In genomic region chr3:124429129-124429815, GRCh38 we compare ENCODE assay signal across 10 cellular contexts.
DNase-seq lines count a peak whose midpoint lies in the region; ATAC-seq and TF ChIP-seq lines count a peak whose summit lies in the region.
"Had no signal": no experiment of that assay in that cellular context is flagged by ENCODE, and none has a peak within 500 bp of the region (broad histone marks: within the 10 kb centered on the region; RNA-seq: fewer than 3 reads in every experiment).

No MANE protein-coding gene starts in this region.

- no peaks in the 10 kb centered on the region for H3K27me3 ChIP-seq in ascending aorta
- H3K27me3 ChIP-seq in esophagus squamous epithelium, result no peaks in the 10 kb centered on the region
- H3K27me3 ChIP-seq: heart right ventricle, neutrophil had no signal

- H3K36me3 ChIP-seq in ascending aorta (peaks cover 30 to 66% of the 10 kb centered on the region in 2 donors), mucosa of descending colon (ENCODE audit: low read depth) (no peaks in the 10 kb centered on the region), esophagus squamous epithelium (peaks cover 0 to 8% (median 0%) of the 10 kb centered on the region in 3 donors)
- H3K36me3 ChIP-seq: neutrophil had no signal

- intact Hi-C loops in ascending aorta (cut with DNase I) (no loop called here), mucosa of descending colon (cut with DNase I, micrococcal nuclease) (no loop called here), esophagus squamous epithelium (cut with DNase I) (no loop called here)

- ATAC-seq in mucosa of descending colon (peak; percentile 63), HG03354 (IDR thresholded peaks at IDR 0.05; ENCODE audit: poor library complexity, severe bottlenecking, unreplicated experiment) (no peak), GM18909 (IDR thresholded peaks at IDR 0.05; ENCODE audit: poor library complexity, unreplicated experiment) (no peak)
- ATAC-seq: heart right ventricle had no signal

- H3K9me3 ChIP-seq in ascending aorta (no peaks in the 10 kb centered on the region), mucosa of descending colon (no peaks in the 10 kb centered on the region), esophagus squamous epithelium (no peaks in the 10 kb centered on the region)
- H3K9me3 ChIP-seq: neutrophil had no signal

- TF ChIP-seq POLR2A in esophagus squamous epithelium (IDR thresholded peaks at IDR 0.05), result no peak

- 44 to 45% methylated on average over 3 of the region's 3 CpGs for WGBS in esophagus squamous epithelium, 2 donors

- in situ Hi-C loops in G401 (cut with HindIII; ENCODE audit: low sequenced_read_pairs), result no loop called here

- peaks cover 0 to 8% of the 10 kb centered on the region in 2 donors for H3K4me1 ChIP-seq in ascending aorta
- no peaks in the 10 kb centered on the region for H3K4me1 ChIP-seq in mucosa of descending colon (ENCODE audit: low read depth)
- H3K4me1 ChIP-seq in esophagus squamous epithelium, result no peaks in the 10 kb centered on the region
- H3K4me1 ChIP-seq: heart right ventricle had no signal

- H3K4me3 ChIP-seq in ascending aorta (no peak overlapping the region), mucosa of descending colon (no peak overlapping the region), esophagus squamous epithelium (no peak overlapping the region)
- H3K4me3 ChIP-seq: heart right ventricle had no signal

- TF ChIP-seq CTCF in ascending aorta (IDR thresholded peaks at IDR 0.05) (no peak), mucosa of descending colon (IDR thresholded peaks at IDR 0.05) (no peak), esophagus squamous epithelium (IDR thresholded peaks at IDR 0.05) (no peak)

- peak overlapping the region; percentile 8 to 52 for H3K27ac ChIP-seq in ascending aorta
- no peak overlapping the region for H3K27ac ChIP-seq in esophagus squamous epithelium
- H3K27ac ChIP-seq: heart right ventricle, neutrophil had no signal

- DNase-seq in G401 (ENCODE audit: low spot score), result peak; percentile 48
- peak; percentile 92 for DNase-seq in NCI-H2029 treated with DMSO at 0.1 percent for 48 hours (lab: John Stamatoyannopoulos, UW)
- no peak for DNase-seq in ascending aorta (ENCODE audit: low spot score in 2 of 2)
- DNase-seq in mucosa of descending colon, result no peak
- no peak for DNase-seq in activated CD4-positive, alpha-beta T cell treated with anti-CD3 and anti-CD28 coated beads, Interleukin-2, amount 50 U/mL, for 4 hours
- DNase-seq in esophagus squamous epithelium (lab: John Stamatoyannopoulos, UW), result no peak
- DNase-seq: heart right ventricle had no signal

Comparison
In these comparisons a context has a peak if more than half of its experiments do, and no peak if none do; other contexts are left out.
1. DNase-seq: peak in G401 (single experiment) and NCI-H2029 treated with DMSO at 0.1 percent for 48 hours (single experiment); none in ascending aorta (0 of 2), mucosa of descending colon (0 of 3), activated CD4-positive, alpha-beta T cell treated with anti-CD3 and anti-CD28 coated beads, Interleukin-2, amount 50 U/mL, for 4 hours (0 of 2) and esophagus squamous epithelium (single experiment).
2. H3K27ac ChIP-seq: peak in ascending aorta (2 of 2); none in esophagus squamous epithelium (0 of 4).